In the genomic region with DNA sequence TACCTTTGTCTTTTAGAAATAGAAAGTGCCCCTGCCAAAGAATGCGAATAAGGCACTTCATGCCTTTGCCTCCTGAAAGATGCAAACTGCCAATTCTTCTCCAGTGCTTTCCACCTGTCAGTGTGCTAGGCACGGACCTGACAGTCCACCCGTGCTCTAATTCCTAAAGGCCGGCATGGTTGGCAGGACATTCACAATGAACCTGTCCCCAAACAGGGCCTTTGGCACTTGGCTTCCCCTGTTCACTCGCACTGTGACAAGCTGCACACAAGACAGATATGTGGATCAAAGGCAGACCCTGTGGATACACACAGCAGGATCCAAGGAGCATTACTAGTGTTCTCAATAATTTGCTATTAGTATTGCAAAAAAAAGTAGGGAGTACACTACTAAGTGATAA, we compare ENCODE assay signal across 26 cellular contexts.
"Had no signal": no experiment of that assay in that cellular context is flagged by ENCODE, and none has a peak within 500 bp of the region (broad histone marks: within the 10 kb centered on the region; RNA-seq: fewer than 3 reads in every experiment).

No MANE protein-coding gene starts in this region.

- H3K9me3 ChIP-seq: neutrophil, pancreas, prostate gland, right lobe of liver, sigmoid colon, stomach, thoracic aorta, thyroid gland, tibial nerve, upper lobe of left lung, vagina had no signal

- ATAC-seq: naive thymus-derived CD4-positive, alpha-beta T cell; natural killer cell; pancreas; right cardiac atrium; right lobe of liver; stimulated activated effector memory CD8-positive, alpha-beta T cell treated with anti-CD3 and anti-CD28 coated beads, Interleukin-12 subunit alpha, Interleukin-12 subunit beta, amount 100 ng/mL, for 72 hours; stimulated activated naive B cell treated with anti-CD40 and anti-IgM and Interleukin-4, amounts not matched to agents 10 μg/mL and 1 μg/mL and 100 μg/mL, for 72 hours had no signal

- H3K4me1 ChIP-seq: pancreas, prostate gland, right lobe of liver, sigmoid colon, stomach, thyroid gland, upper lobe of left lung, vagina had no signal

- H3K27ac Mint-ChIP-seq: naive thymus-derived CD4-positive, alpha-beta T cell; natural killer cell; stimulated activated effector memory CD8-positive, alpha-beta T cell treated with anti-CD3 and anti-CD28 coated beads, Interleukin-12 subunit alpha, Interleukin-12 subunit beta, amount 100 ng/mL, for 72 hours; stimulated activated naive B cell treated with anti-CD40 and anti-IgM and Interleukin-4, amounts not matched to agents 10 μg/mL and 1 μg/mL and 100 μg/mL, for 72 hours; stimulated activated naive CD8-positive, alpha-beta T cell treated with anti-CD3 and anti-CD28 coated beads, Interleukin-15, Interleukin-2, amounts not matched to agents 100 ng/mL and 50 ng/mL, for 24 hours had no signal

- H3K36me3 Mint-ChIP-seq: naive thymus-derived CD4-positive, alpha-beta T cell; natural killer cell; stimulated activated effector memory CD8-positive, alpha-beta T cell treated with anti-CD3 and anti-CD28 coated beads, Interleukin-12 subunit alpha, Interleukin-12 subunit beta, amount 100 ng/mL, for 72 hours; stimulated activated naive B cell treated with anti-CD40 and anti-IgM and Interleukin-4, amounts not matched to agents 10 μg/mL and 1 μg/mL and 100 μg/mL, for 72 hours had no signal

- DNase-seq: naive thymus-derived CD4-positive, alpha-beta T cell; natural killer cell; nucleus accumbens; pancreas; right cardiac atrium; right lobe of liver; sigmoid colon; small intestine; stimulated activated CD4-positive, alpha-beta T cell treated with anti-CD3 and anti-CD28 coated beads, Interleukin-15, amount 100 ng/mL, for 24 hours; stimulated activated CD4-positive, alpha-beta T cell treated with anti-CD3 and anti-CD28 coated beads, Interleukin-2, amount 100 ng/mL, for 24 hours; stimulated activated CD4-positive, alpha-beta T cell treated with anti-CD3 and anti-CD28 coated beads, Interleukin-2, amount 100 ng/mL, for 48 hours; stimulated activated CD4-positive, alpha-beta T cell treated with anti-CD3 and anti-CD28 coated beads, Interleukin-4, amount 100 ng/mL, for 24 hours; stimulated activated naive B cell treated with anti-CD40 and anti-IgM and Interleukin-4, amounts not matched to agents 10 μg/mL and 1 μg/mL and 100 μg/mL, for 72 hours; stimulated activated naive CD4-positive, alpha-beta T cell treated with Interleukin-2 at 50 U/mL for 16 hours; stomach; thyroid gland; trophoblast cell; upper lobe of left lung had no signal

- H3K4me3 Mint-ChIP-seq: naive thymus-derived CD4-positive, alpha-beta T cell; natural killer cell; nephron; stimulated activated effector memory CD8-positive, alpha-beta T cell treated with anti-CD3 and anti-CD28 coated beads, Interleukin-12 subunit alpha, Interleukin-12 subunit beta, amount 100 ng/mL, for 72 hours; stimulated activated naive B cell treated with anti-CD40 and anti-IgM and Interleukin-4, amounts not matched to agents 10 μg/mL and 1 μg/mL and 100 μg/mL, for 72 hours; stimulated activated naive CD8-positive, alpha-beta T cell treated with anti-CD3 and anti-CD28 coated beads, Interleukin-15, Interleukin-2, amounts not matched to agents 100 ng/mL and 50 ng/mL, for 24 hours had no signal

- H3K27ac ChIP-seq: neutrophil, pancreas, prostate gland, right lobe of liver, sigmoid colon, stomach, thoracic aorta, thyroid gland, tibial nerve, upper lobe of left lung, vagina had no signal

- H3K4me1 Mint-ChIP-seq: naive thymus-derived CD4-positive, alpha-beta T cell; natural killer cell; stimulated activated effector memory CD8-positive, alpha-beta T cell treated with anti-CD3 and anti-CD28 coated beads, Interleukin-12 subunit alpha, Interleukin-12 subunit beta, amount 100 ng/mL, for 72 hours; stimulated activated naive B cell treated with anti-CD40 and anti-IgM and Interleukin-4, amounts not matched to agents 10 μg/mL and 1 μg/mL and 100 μg/mL, for 72 hours had no signal

- H3K36me3 ChIP-seq: neutrophil, pancreas, prostate gland, right lobe of liver, sigmoid colon, stomach, thoracic aorta, thyroid gland, tibial nerve, upper lobe of left lung, vagina had no signal

- H3K4me3 ChIP-seq: pancreas, prostate gland, right lobe of liver, sigmoid colon, stomach, thoracic aorta, thyroid gland, tibial nerve, upper lobe of left lung, vagina had no signal

- H3K9me3 Mint-ChIP-seq: nephron had no signal

- H3K27me3 Mint-ChIP-seq: naive thymus-derived CD4-positive, alpha-beta T cell; stimulated activated naive B cell treated with anti-CD40 and anti-IgM and Interleukin-4, amounts not matched to agents 10 μg/mL and 1 μg/mL and 100 μg/mL, for 72 hours; stimulated activated naive CD8-positive, alpha-beta T cell treated with anti-CD3 and anti-CD28 coated beads, Interleukin-15, Interleukin-2, amounts not matched to agents 100 ng/mL and 50 ng/mL, for 24 hours had no signal

- H3K27me3 ChIP-seq: neutrophil, pancreas, right lobe of liver, sigmoid colon, stomach, thyroid gland, tibial nerve, upper lobe of left lung, vagina had no signal
